ENCODE assay signal across 18 cellular contexts in the genomic region with DNA sequence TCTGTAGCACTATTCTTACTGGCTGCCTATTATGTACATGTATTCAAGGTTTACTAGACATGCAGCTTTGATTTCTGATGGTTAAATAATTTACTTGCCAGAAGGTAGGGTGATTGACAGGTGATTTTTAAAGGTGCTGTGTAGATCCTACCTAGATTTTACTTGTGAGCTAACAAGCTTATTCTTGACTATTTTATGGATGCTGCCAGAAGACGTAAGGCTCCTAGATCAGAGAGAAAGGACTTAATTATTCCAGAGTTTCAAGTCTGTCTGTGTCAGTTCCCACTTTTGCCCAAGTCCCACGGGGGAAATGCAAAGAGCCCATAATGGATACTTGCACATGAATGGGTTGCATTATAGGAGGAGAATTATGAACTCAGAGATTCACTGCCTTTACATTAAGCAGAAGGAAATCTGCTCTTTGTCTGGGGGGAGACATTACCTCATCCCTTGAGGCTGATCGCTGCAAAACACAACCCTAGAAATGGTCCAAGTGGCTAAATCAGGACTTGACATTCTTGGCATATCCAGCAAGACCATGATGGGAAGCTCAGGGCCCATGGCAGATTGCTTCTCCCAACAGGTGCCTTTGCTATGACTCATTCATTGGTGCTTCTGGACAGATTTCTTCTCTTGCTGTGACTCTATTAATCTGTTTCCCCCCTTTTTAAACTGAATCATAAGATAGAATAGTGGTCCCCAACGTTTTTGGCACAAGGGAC. TPM values are rescaled to one million over a fixed set of nuclear protein-coding genes. Genes with fewer than 3 reads are reported as not detected.
"Had no signal": no experiment of that assay in that cellular context is flagged by ENCODE, and none has a peak within 500 bp of the region (broad histone marks: within the 10 kb centered on the region; RNA-seq: fewer than 3 reads in every experiment).

No MANE protein-coding gene starts in this region.

- ATAC-seq: heart left ventricle, left cardiac atrium, lower lobe of right lung had no signal

- H3K27ac ChIP-seq: dorsolateral prefrontal cortex, heart left ventricle, left ventricle myocardium inferior, lower lobe of right lung, right atrium auricular region, sigmoid colon, skin epidermis had no signal

- H3K36me3 ChIP-seq: heart left ventricle, left ventricle myocardium inferior, lower lobe of right lung, right atrium auricular region, sigmoid colon had no signal

- H3K36me3 Mint-ChIP-seq: immature natural killer cell, memory B cell had no signal

- H3K4me1 Mint-ChIP-seq: immature natural killer cell, memory B cell, nephron had no signal

- H3K9me3 ChIP-seq: lower lobe of right lung, right atrium auricular region, sigmoid colon had no signal

- H3K9me3 Mint-ChIP-seq: nephron had no signal

- DNase-seq: cortex of kidney; effector CD8-positive, alpha-beta T cell; foreskin melanocyte; heart left ventricle; immature natural killer cell; left cardiac atrium; left ventricle myocardium inferior; lower lobe of right lung; midbrain; sigmoid colon; stimulated activated CD4-positive, alpha-beta T cell treated with anti-CD3 and anti-CD28 coated beads, Interleukin-12 subunit alpha, Interleukin-12 subunit beta, amount 100 ng/mL, for 4 hours; stimulated activated naive CD4-positive, alpha-beta T cell treated with Interleukin-2 at 50 U/mL for 16 hours; trophoblast cell had no signal

- H3K27ac Mint-ChIP-seq: immature natural killer cell, memory B cell, nephron had no signal

- H3K4me3 Mint-ChIP-seq: immature natural killer cell, memory B cell, nephron had no signal

- H3K4me3 ChIP-seq: dorsolateral prefrontal cortex, heart left ventricle, left ventricle myocardium inferior, lower lobe of right lung, right atrium auricular region, sigmoid colon, skin epidermis had no signal

- H3K4me1 ChIP-seq: heart left ventricle, left ventricle myocardium inferior, lower lobe of right lung, right atrium auricular region, sigmoid colon had no signal

- H3K27me3 ChIP-seq: dorsolateral prefrontal cortex, heart left ventricle, right atrium auricular region, sigmoid colon had no signal

RNA-seq across cellular contexts. Expression of a gene that starts 32.1 kb away (rescaled TPM):
- total RNA-seq: left ventricle myocardium inferior, right atrium auricular region had no signal
- polyA plus RNA-seq: heart left ventricle, immature natural killer cell had no signal
